1 cellular context compared by ENCODE assay signal in genomic region chr16:24091125-24091524, GRCh38.
TF ChIP-seq lines count a peak whose summit lies in the region.

No MANE protein-coding gene starts in this region.

TF ChIP-seq in K562, 482 proteins besides CTCF, POLR2A, EP300 and RAD21 (continued from another document):
- TF ChIP-seq TRIM25 (IDR thresholded peaks at IDR 0.05; ENCODE audit: borderline replicate concordance) = no peak
